In the genomic region with DNA sequence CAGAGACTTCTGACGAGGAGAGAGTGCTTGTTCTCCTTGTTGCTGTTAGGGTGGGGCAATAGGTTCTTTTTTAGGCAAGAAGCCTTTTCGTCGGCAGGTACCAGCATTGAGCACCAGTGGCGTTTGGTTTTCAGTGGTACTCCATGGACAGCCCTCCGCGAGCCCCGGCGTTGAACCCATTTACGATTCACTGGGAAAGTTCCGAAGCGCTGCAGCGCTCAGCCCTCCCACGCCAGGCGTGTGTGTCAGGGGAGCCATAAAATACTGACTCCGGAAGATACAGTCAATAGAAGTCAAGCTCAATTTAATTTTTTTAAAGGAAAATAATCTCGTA, we compare ENCODE assay signal across 8 cellular contexts. TPM values are rescaled to one million over a fixed set of nuclear protein-coding genes. Genes with fewer than 3 reads are reported as not detected.
DNase-seq lines count a peak whose midpoint lies in the region; TF ChIP-seq lines count a peak whose summit lies in the region.

No MANE protein-coding gene starts in this region.

- H3K27me3 Mint-ChIP-seq in endothelial cell (ENCODE audit: unreplicated experiment) (peaks cover 3% of the 10 kb centered on the region), neural crest cell (ENCODE audit: low read depth) (peaks cover 10% of the 10 kb centered on the region)

- peak; percentile 59 for DNase-seq in DMS79 treated with DMSO at 0.1 percent for 48 hours (lab: John Stamatoyannopoulos, UW)
- DNase-seq in DMS79 (lab: John Stamatoyannopoulos, UW): no peak
- no peak for DNase-seq in WERI-Rb-1
- no peak for DNase-seq in endothelial cell (ENCODE audit: low spot score)
- DNase-seq in neural crest cell (ENCODE audit: low read depth, low spot score): no peak
- peak; percentile 78 to 85 for DNase-seq in uterus
- no peak for DNase-seq in NOMO-1 treated with dmso at 0.1 percent for 144 hours (lab: John Stamatoyannopoulos, UW; ENCODE audit: unreplicated experiment)
- DNase-seq in mucosa of gallbladder (ENCODE audit: low spot score): no peak

- TF ChIP-seq CTCF in WERI-Rb-1 (IDR thresholded peaks at IDR 0.05; ENCODE audit: low read depth, low read length) (no peak), endothelial cell (IDR thresholded peaks at IDR 0.05; ENCODE audit: unreplicated experiment) (no peak), neural crest cell (conservative IDR thresholded peaks at IDR 0.05) (no peak), uterus (IDR thresholded peaks at IDR 0.05) (peak in 1 of 4 experiments; percentile 20)

- no peaks in the 10 kb centered on the region for H3K9me3 Mint-ChIP-seq in endothelial cell (ENCODE audit: unreplicated experiment)
- H3K9me3 Mint-ChIP-seq in neural crest cell: no peaks in the 10 kb centered on the region

- peaks cover 0 to 6% of the 10 kb centered on the region in 2 donors for H3K4me1 ChIP-seq in uterus

- H3K27ac Mint-ChIP-seq in endothelial cell (ENCODE audit: unreplicated experiment) (peak overlapping the region; percentile 34), neural crest cell (ENCODE audit: unreplicated experiment) (peak overlapping the region; percentile 35)

- H3K9me3 ChIP-seq in WERI-Rb-1 (ENCODE audit: severe bottlenecking) (no peaks in the 10 kb centered on the region), uterus (no peaks in the 10 kb centered on the region)

- peak overlapping the region; percentile 93 for H3K4me3 Mint-ChIP-seq in endothelial cell (ENCODE audit: unreplicated experiment)
- no peak overlapping the region for H3K4me3 Mint-ChIP-seq in neural crest cell

- peaks cover 15% of the 10 kb centered on the region for H3K4me1 Mint-ChIP-seq in endothelial cell (ENCODE audit: unreplicated experiment)
- peaks cover 11% of the 10 kb centered on the region for H3K4me1 Mint-ChIP-seq in neural crest cell

- H3K27ac ChIP-seq in WERI-Rb-1 (peak overlapping the region; percentile 28; the same call in 1 of the 2 replicates), uterus (peak overlapping the region; percentile 97 to 98)

- no peak for TF ChIP-seq POLR2A in uterus (IDR thresholded peaks at IDR 0.05)

- H3K27me3 ChIP-seq in WERI-Rb-1 (ENCODE audit: insufficient read depth, low read depth, severe bottlenecking) (no peaks in the 10 kb centered on the region), uterus (no peaks in the 10 kb centered on the region)

- intact Hi-C loops in uterus (cut with DNase I; ENCODE audit: low total_unique reads): no loop called here

- peaks cover 4% of the 10 kb centered on the region for H3K36me3 Mint-ChIP-seq in endothelial cell (ENCODE audit: low read depth, unreplicated experiment)
- H3K36me3 Mint-ChIP-seq in neural crest cell (ENCODE audit: low read depth): peaks cover 4% of the 10 kb centered on the region

- peak overlapping the region; percentile 55 for H3K4me3 ChIP-seq in WERI-Rb-1 (ENCODE audit: low read depth, low read length)
- peak overlapping the region; percentile 60 to 96 for H3K4me3 ChIP-seq in uterus

- H3K36me3 ChIP-seq in WERI-Rb-1 (peaks cover 3% of the 10 kb centered on the region; the same call in 1 of the 2 replicates), uterus (no peaks in the 10 kb centered on the region)

RNA-seq across cellular contexts. Expression of gene ROCK1, which starts 0.5 kb away (rescaled TPM):
- total RNA-seq in endothelial cell (ENCODE audit: unreplicated experiment) (62.2 TPM), neural crest cell (36.4 and 40.5 TPM in 2 replicates), uterus (10 to 100 TPM; 25.6 to 93.8 (median 52.7) TPM), mucosa of gallbladder (50.2 TPM)

Comparison
In these comparisons a context has a peak if more than half of its experiments do, and no peak if none do; other contexts are left out.
1. DNase-seq: peak in DMS79 treated with DMSO at 0.1 percent for 48 hours (single experiment) and uterus (2 of 2); none in DMS79 (single experiment), WERI-Rb-1 (single experiment), endothelial cell (single experiment), neural crest cell (single experiment), NOMO-1 treated with dmso at 0.1 percent for 144 hours (single experiment) and mucosa of gallbladder (single experiment).